In genomic region chr22:30249049-30250038, GRCh38 we compare ENCODE assay signal across 1 cellular context.
TF ChIP-seq lines count a peak whose summit lies in the region.

No MANE protein-coding gene starts in this region.

TF ChIP-seq in HEK293, 187 proteins besides CTCF, POLR2A, EP300 and RAD21 (continued from another document):
- TF ChIP-seq PRDM6 (tag by site-specific recombination; IDR thresholded peaks at IDR 0.05) (no peak), ZBTB20 (tag by site-specific recombination; IDR thresholded peaks at IDR 0.05) (no peak), EGR2 (tag by site-specific recombination; IDR thresholded peaks at IDR 0.05; ENCODE audit: low read depth) (peak; percentile 43; the same call in 1 of the 2 replicates), ZBTB6 (tag by site-specific recombination; IDR thresholded peaks at IDR 0.05) (no peak), ZBTB7A (tag by site-specific recombination; IDR thresholded peaks at IDR 0.05; ENCODE audit: low read depth) (no peak), ZNF404 (tag by site-specific recombination; IDR thresholded peaks at IDR 0.05) (no peak), ZNF560 (tag by site-specific recombination; IDR thresholded peaks at IDR 0.05; ENCODE audit: borderline replicate concordance) (no peak), ZNF558 (tag by site-specific recombination; IDR thresholded peaks at IDR 0.05) (no peak), ZNF623 (tag by site-specific recombination; IDR thresholded peaks at IDR 0.05) (no peak), WT1 (tag by site-specific recombination; IDR thresholded peaks at IDR 0.05) (peak; percentile 83), KLF1 (tag by site-specific recombination; IDR thresholded peaks at IDR 0.05) (peak; percentile 88), ZNF274 (IDR thresholded peaks at IDR 0.05; ENCODE audit: low read length) (no peak), ZNF274 (tag by site-specific recombination; IDR thresholded peaks at IDR 0.05; ENCODE audit: borderline replicate concordance) (no peak), ZIC2 (tag by site-specific recombination; IDR thresholded peaks at IDR 0.05) (peak; percentile 53), ZNF530 (tag by site-specific recombination; IDR thresholded peaks at IDR 0.05; ENCODE audit: low read depth) (no peak), ZNF701 (tag by site-specific recombination; IDR thresholded peaks at IDR 0.05) (no peak), ZNF184 (tag by site-specific recombination; IDR thresholded peaks at IDR 0.05) (no peak), ZBTB8A (tag by site-specific recombination; IDR thresholded peaks at IDR 0.05) (no peak), MZF1 (tag by site-specific recombination; IDR thresholded peaks at IDR 0.05; ENCODE audit: borderline replicate concordance) (no peak)
- TF ChIP-seq, protein P1, sequence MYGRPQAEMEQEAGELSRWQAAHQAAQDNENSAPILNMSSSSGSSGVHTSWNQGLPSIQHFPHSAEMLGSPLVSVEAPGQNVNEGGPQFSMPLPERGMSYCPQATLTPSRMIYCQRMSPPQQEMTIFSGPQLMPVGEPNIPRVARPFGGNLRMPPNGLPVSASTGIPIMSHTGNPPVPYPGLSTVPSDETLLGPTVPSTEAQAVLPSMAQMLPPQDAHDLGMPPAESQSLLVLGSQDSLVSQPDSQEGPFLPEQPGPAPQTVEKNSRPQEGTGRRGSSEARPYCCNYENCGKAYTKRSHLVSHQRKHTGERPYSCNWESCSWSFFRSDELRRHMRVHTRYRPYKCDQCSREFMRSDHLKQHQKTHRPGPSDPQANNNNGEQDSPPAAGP (tag by site-specific recombination; IDR thresholded peaks at IDR 0.05), result peak; percentile 52; the same call in 1 of the 2 replicates
